8 cellular contexts compared by ENCODE assay signal in the genomic region with DNA sequence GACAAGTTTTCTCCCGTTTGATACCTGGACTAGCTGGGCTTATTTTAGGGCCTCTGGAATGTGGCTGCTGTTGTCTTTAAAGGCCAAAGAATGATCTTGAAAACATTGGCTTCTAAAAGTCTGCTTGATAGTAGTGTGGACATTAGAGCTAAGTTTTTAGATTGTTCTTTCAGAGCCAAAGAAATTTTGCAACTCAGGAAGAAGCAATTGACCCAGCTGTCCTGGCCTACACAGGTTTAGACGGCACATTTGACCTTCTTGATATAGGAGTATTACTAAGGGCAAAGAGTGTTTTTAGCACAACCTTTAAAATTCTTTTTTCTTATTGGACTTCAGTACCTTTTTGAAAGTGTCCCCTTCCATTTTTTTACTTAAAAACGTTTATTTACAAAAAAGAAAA.
DNase-seq lines count a peak whose midpoint lies in the region; ATAC-seq and TF ChIP-seq lines count a peak whose summit lies in the region.
"Not testable (repeated sequence)": the region's sequence is repeated elsewhere in the genome, so short reads cannot be mapped to it uniquely, and the experiment has no call there.

No MANE protein-coding gene starts in this region.

- peaks cover 41% of the 10 kb centered on the region for H3K4me1 Mint-ChIP-seq in nephron

- peak overlapping the region in 2 of 3 experiments; percentile 16 to 42 for H3K27ac Mint-ChIP-seq in nephron

- not testable (repeated sequence) for H3K9ac ChIP-seq in subcutaneous abdominal adipose tissue (ENCODE audit: low read length in 5 of 5)

- TF ChIP-seq POLR2A in body of pancreas (IDR thresholded peaks at IDR 0.05); gastrocnemius medialis (IDR thresholded peaks at IDR 0.05): not testable (repeated sequence)

- not testable (repeated sequence) for H3K9me3 ChIP-seq in body of pancreas; left lung; gastrocnemius medialis; subcutaneous abdominal adipose tissue (ENCODE audit: control insufficient read depth in 5 of 5, low read length in 5 of 5)

- not testable (repeated sequence) for H3K9me3 Mint-ChIP-seq in nephron

- H3K27me3 ChIP-seq in body of pancreas; left lung; gastrocnemius medialis; subcutaneous abdominal adipose tissue (ENCODE audit: control insufficient read depth in 5 of 5, insufficient read depth in 4 of 5, low read length in 5 of 5): not testable (repeated sequence)

- DNase-seq in ELF-1 (ENCODE audit: low read depth, low spot score) (peak; percentile 2), body of pancreas (peak in 2 of 4 donors; percentile 18 to 23), gastrocnemius medialis (peak in 1 of 2 donors; percentile 36)
- DNase-seq in Right ventricle myocardium superior, left ventricle myocardium superior, left lung: not testable (repeated sequence)

- H3K4me3 ChIP-seq in body of pancreas; left lung; gastrocnemius medialis; subcutaneous abdominal adipose tissue (ENCODE audit: low read depth in 1 of 5, low read length in 5 of 5): not testable (repeated sequence)

- H3K4me1 ChIP-seq in body of pancreas (peaks cover 41% of the 10 kb centered on the region), gastrocnemius medialis (peaks cover 66 to 67% of the 10 kb centered on the region in 2 donors), subcutaneous abdominal adipose tissue (ENCODE audit: control insufficient read depth in 5 of 5, insufficient read depth in 5 of 5, low read length in 5 of 5) (peaks cover 0 to 24% (median 15%) of the 10 kb centered on the region in 5 donors)
- not testable (repeated sequence) for H3K4me1 ChIP-seq in left lung

- not testable (repeated sequence) for H3K36me3 ChIP-seq in body of pancreas (replicated peaks in 1 of 2; ENCODE audit: insufficient read depth in 1 of 2, low read depth in 2 of 2); left lung; gastrocnemius medialis; subcutaneous abdominal adipose tissue (ENCODE audit: control insufficient read depth in 5 of 5, insufficient read depth in 5 of 5, low read length in 5 of 5)

- TF ChIP-seq CTCF in body of pancreas (IDR thresholded peaks at IDR 0.05); left lung (IDR thresholded peaks at IDR 0.05); nephron (IDR thresholded peaks at IDR 0.05; ENCODE audit: unreplicated experiment in 3 of 3); gastrocnemius medialis (IDR thresholded peaks at IDR 0.05 in 4 of 5, conservative IDR thresholded peaks at IDR 0.05 in 1 of 5): not testable (repeated sequence)

- H3K27ac ChIP-seq in body of pancreas (peak overlapping the region in 2 of 4 donors; percentile 1 to 5), gastrocnemius medialis (peak overlapping the region; percentile 86 to 98 (median 92)), subcutaneous abdominal adipose tissue (ENCODE audit: low read depth, low read length) (peak overlapping the region; percentile 63)
- H3K27ac ChIP-seq in left lung: not testable (repeated sequence)

- not testable (repeated sequence) for H3K4me3 Mint-ChIP-seq in nephron

- in situ Hi-C loops in gastrocnemius medialis (cut with MboI; ENCODE audit: low sequenced_read_pairs in 4 of 4): not testable (repeated sequence)

- intact Hi-C loops in body of pancreas (cut with DNase I); Right ventricle myocardium superior (cut with DNase I); left ventricle myocardium superior (cut with micrococcal nuclease); left lung (cut with DNase I); gastrocnemius medialis (cut with DNase I; ENCODE audit: low total_unique reads): not testable (repeated sequence)

- 18 to 24% methylated on average over 3 of the region's 3 CpGs for WGBS in body of pancreas, 2 donors

- not testable (repeated sequence) for H3K27me3 Mint-ChIP-seq in nephron (ENCODE audit: low read depth)

- ATAC-seq in body of pancreas (peak; percentile 52), Right ventricle myocardium superior (ENCODE audit: poor library complexity) (peak; percentile 26), left ventricle myocardium superior (peak; percentile 23), left lung (peak; percentile 74), gastrocnemius medialis (peak; percentile 27 to 57)

- H3K36me3 Mint-ChIP-seq in nephron (ENCODE audit: low read depth): not testable (repeated sequence)

Comparison
In these comparisons a context has a peak if more than half of its experiments do, and no peak if none do; other contexts are left out.
1. ATAC-seq: peak in every context shown above with its lines; median percentile 74 in left lung; 52 in body of pancreas; 42 in gastrocnemius medialis; 26 in Right ventricle myocardium superior; 23 in left ventricle myocardium superior.